In the genomic region with DNA sequence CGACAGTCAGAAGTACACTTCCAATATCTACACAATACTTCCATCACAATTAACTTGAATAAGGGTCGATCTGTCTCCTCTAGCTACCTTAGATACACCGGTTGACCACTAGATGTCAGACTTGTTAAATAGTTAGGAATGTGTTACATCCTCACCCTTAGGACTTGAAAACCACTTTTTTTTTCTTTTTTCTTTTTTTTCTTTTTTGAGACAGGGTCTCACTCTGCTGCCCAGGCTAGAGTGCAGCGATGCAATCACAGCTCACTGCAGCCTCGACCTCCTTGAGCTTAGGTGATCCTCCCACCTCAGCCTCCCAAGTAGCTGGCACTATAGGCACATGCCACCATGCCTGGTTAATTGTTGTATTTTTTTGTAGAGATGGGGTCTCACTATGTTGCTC, we compare ENCODE assay signal across 9 cellular contexts.
DNase-seq lines count a peak whose midpoint lies in the region; ATAC-seq and TF ChIP-seq lines count a peak whose summit lies in the region.
"Had no signal": no experiment of that assay in that cellular context is flagged by ENCODE, and none has a peak within 500 bp of the region (broad histone marks: within the 10 kb centered on the region; RNA-seq: fewer than 3 reads in every experiment).

No MANE protein-coding gene starts in this region.

- peak; percentile 28 for TF ChIP-seq CTCF in coronary artery (IDR thresholded peaks at IDR 0.05)
- TF ChIP-seq CTCF in mucosa of descending colon (IDR thresholded peaks at IDR 0.05): no peak
- TF ChIP-seq CTCF in suprapubic skin (IDR thresholded peaks at IDR 0.05): peak in 1 of 2 donors; percentile 12
- no peak for TF ChIP-seq CTCF in vagina (IDR thresholded peaks at IDR 0.05)

- H3K27ac ChIP-seq in coronary artery (no peak overlapping the region), suprapubic skin (no peak overlapping the region), vagina (no peak overlapping the region)

- intact Hi-C loops in mucosa of descending colon (cut with DNase I, micrococcal nuclease) (no loop called here), vagina (cut with DNase I) (no loop called here)

- H3K9ac ChIP-seq in NT2/D1 (ENCODE audit: insufficient read length, low read depth): no peak overlapping the region

- DNase-seq in GDM1 (lab: John Stamatoyannopoulos, UW): peak; percentile 0
- DNase-seq in HT-29 (ENCODE audit: low spot score): peak; percentile 78
- peak; percentile 47 for DNase-seq in NT2/D1 (ENCODE audit: low read depth, low spot score)
- no peak for DNase-seq in coronary artery (ENCODE audit: low spot score)
- peak in 1 of 3 donors; percentile 19 for DNase-seq in mucosa of descending colon
- no peak for DNase-seq in suprapubic skin (ENCODE audit: low spot score in 2 of 2)
- no peak for DNase-seq in vagina (ENCODE audit: extremely low spot score in 2 of 2)
- DNase-seq: activated T-cell treated with anti-CD3 and anti-CD28 coated beads, Interleukin-2, amount 50 U/mL, for 4 hours had no signal

- H3K4me3 ChIP-seq in NT2/D1 (ENCODE audit: insufficient read length, low read depth): no peak overlapping the region
- no peak overlapping the region for H3K4me3 ChIP-seq in coronary artery
- no peak overlapping the region for H3K4me3 ChIP-seq in mucosa of descending colon
- no peak overlapping the region for H3K4me3 ChIP-seq in suprapubic skin
- no peak overlapping the region for H3K4me3 ChIP-seq in vagina

- H3K36me3 ChIP-seq in NT2/D1 (ENCODE audit: insufficient read depth, insufficient read length, low read length): no peaks in the 10 kb centered on the region
- H3K36me3 ChIP-seq in mucosa of descending colon (ENCODE audit: low read depth): no peaks in the 10 kb centered on the region
- no peaks in the 10 kb centered on the region for H3K36me3 ChIP-seq in suprapubic skin
- H3K36me3 ChIP-seq in vagina: no peaks in the 10 kb centered on the region

- TF ChIP-seq EP300 in suprapubic skin (IDR thresholded peaks at IDR 0.05): no peak

- no peaks in the 10 kb centered on the region for H3K4me1 ChIP-seq in NT2/D1 (ENCODE audit: insufficient read depth, insufficient read length)
- H3K4me1 ChIP-seq in mucosa of descending colon (ENCODE audit: low read depth): no peaks in the 10 kb centered on the region
- H3K4me1 ChIP-seq in suprapubic skin: no peaks in the 10 kb centered on the region
- no peaks in the 10 kb centered on the region for H3K4me1 ChIP-seq in vagina

- WGBS in suprapubic skin: 12% methylated on average over 5 of the region's 5 CpGs

- H3K9me3 ChIP-seq in NT2/D1 (ENCODE audit: insufficient read depth, low read length) (no peaks in the 10 kb centered on the region), mucosa of descending colon (no peaks in the 10 kb centered on the region), suprapubic skin (no peaks in the 10 kb centered on the region), vagina (no peaks in the 10 kb centered on the region)

- peak; percentile 91 for ATAC-seq in GM21526 (IDR thresholded peaks at IDR 0.05; ENCODE audit: low FRiP score, unreplicated experiment)
- ATAC-seq in mucosa of descending colon: peak; percentile 58

- H3K27me3 ChIP-seq in NT2/D1 (ENCODE audit: insufficient read depth, insufficient read length) (no peaks in the 10 kb centered on the region), suprapubic skin (no peaks in the 10 kb centered on the region), vagina (no peaks in the 10 kb centered on the region)

- TF ChIP-seq POLR2A in suprapubic skin (IDR thresholded peaks at IDR 0.05): no peak
- TF ChIP-seq POLR2A in vagina (IDR thresholded peaks at IDR 0.05): no peak

Comparison
In these comparisons a context has a peak if more than half of its experiments do, and no peak if none do; other contexts are left out.
1. DNase-seq: peak in GDM1 (single experiment), HT-29 (single experiment) and NT2/D1 (single experiment); none in coronary artery (single experiment), suprapubic skin (0 of 2) and vagina (0 of 2).